Comparison of ENCODE assay signal across 9 cellular contexts in genomic region chr1:9293241-9293511, GRCh38. TPM values are rescaled to one million over a fixed set of nuclear protein-coding genes. Genes with fewer than 3 reads are reported as not detected.
DNase-seq lines count a peak whose midpoint lies in the region; ATAC-seq, FAIRE-seq and TF ChIP-seq lines count a peak whose summit lies in the region.
"Had no signal": no experiment of that assay in that cellular context is flagged by ENCODE, and none has a peak within 500 bp of the region (broad histone marks: within the 10 kb centered on the region; RNA-seq: fewer than 3 reads in every experiment).

No MANE protein-coding gene starts in this region.

- peak overlapping the region; percentile 75 for H3K4me2 ChIP-seq in mesenchymal stem cell (ENCODE audit: low read length, poor library complexity, severe bottlenecking)

- H3K9me3 Mint-ChIP-seq in MCF 10A (ENCODE audit: unreplicated experiment), result no peaks in the 10 kb centered on the region

- no TSS peak for BruUV-seq in MCF 10A (replicated peaks; lab: Mats Ljungman, UMichigan)

- H3K27ac Mint-ChIP-seq in MCF 10A (ENCODE audit: low read depth, unreplicated experiment), result no peak overlapping the region

- no peak overlapping the region for H2BK12ac ChIP-seq in mesenchymal stem cell (ENCODE audit: low read length in 2 of 2)

- peak overlapping the region; percentile 66 to 99 for H3K18ac ChIP-seq in mesenchymal stem cell (ENCODE audit: low read depth in 1 of 2, low read length in 2 of 2)

- no peak overlapping the region for H2BK5ac ChIP-seq in mesenchymal stem cell (ENCODE audit: low read depth, low read length, poor library complexity, severe bottlenecking)

- H4K91ac ChIP-seq in mesenchymal stem cell (ENCODE audit: low read length), result no peak overlapping the region

- intact Hi-C loops in breast epithelium (cut with DNase I; ENCODE audit: low total_unique reads), result no loop called here
- intact Hi-C loops in MCF 10A (cut with micrococcal nuclease), result loop anchor here (5.0 to 10.0 kb wide), 2 partner anchors 62 to 179 kb away; no protein-coding TSS in a partner anchor
- intact Hi-C loops in uterus (cut with DNase I; ENCODE audit: low total_unique reads), result no loop called here

- H2BK120ac ChIP-seq in mesenchymal stem cell (ENCODE audit: low read depth, low read length), result peak overlapping the region; percentile 59

- H2BK15ac ChIP-seq in mesenchymal stem cell (ENCODE audit: low read depth, poor library complexity, severe bottlenecking), result peak overlapping the region; percentile 88

- no peak for FAIRE-seq in bronchial epithelial cell (lab: Jason Lieb, UNC)
- FAIRE-seq: islet of Langerhans had no signal

- H3K14ac ChIP-seq in mesenchymal stem cell (ENCODE audit: low read length in 2 of 2), result no peak overlapping the region

- 0% methylated on average over 19 of the region's 38 CpGs for WGBS in mesenchymal stem cell

- H3K9ac ChIP-seq in mesenchymal stem cell (ENCODE audit: low read length), result peak overlapping the region; percentile 95

- no peak overlapping the region for H2AFZ ChIP-seq in mesenchymal stem cell (ENCODE audit: low read depth, low read length)

- no peaks in the 10 kb centered on the region for H3K4me1 Mint-ChIP-seq in MCF 10A (ENCODE audit: insufficient read depth, unreplicated experiment)

- DNase-seq in breast epithelium (ENCODE audit: low spot score in 2 of 2) (no peak), MCF 10A (ENCODE audit: unreplicated experiment) (no peak), bronchial epithelial cell (ENCODE audit: low read depth) (no peak), mesenchymal stem cell (no peak), uterus (no peak), amygdala (lab: John Stamatoyannopoulos, UW) (no peak), medulla oblongata (ENCODE audit: extremely low spot score) (no peak)

- CTCF ChIA-PET in MCF 10A (lab: Yijun Ruan, JAX), result no interaction called here

- H3K9me3 ChIP-seq in breast epithelium (peaks cover 1 to 10% of the 10 kb centered on the region in 2 donors), mesenchymal stem cell (ENCODE audit: control insufficient read depth, low read length) (peaks cover 1% of the 10 kb centered on the region), uterus (peaks cover 0 to 9% of the 10 kb centered on the region in 2 donors)

- no peaks in the 10 kb centered on the region for H3K27me3 Mint-ChIP-seq in MCF 10A (ENCODE audit: insufficient read depth, unreplicated experiment)

- H3K4ac ChIP-seq in mesenchymal stem cell (ENCODE audit: low read depth in 1 of 2, low read length in 2 of 2), result peak overlapping the region in 1 of 2 experiments; percentile 95

- H2AK5ac ChIP-seq in mesenchymal stem cell (ENCODE audit: low read length, severe bottlenecking), result no peak overlapping the region

- H3K4me1 ChIP-seq in breast epithelium (peaks cover 0 to 3% of the 10 kb centered on the region in 2 donors), mesenchymal stem cell (ENCODE audit: control insufficient read depth, insufficient read depth, low read depth, low read length) (peaks cover 27% of the 10 kb centered on the region), uterus (peaks cover 0 to 20% of the 10 kb centered on the region in 2 donors)

- H3K79me1 ChIP-seq in mesenchymal stem cell (replicated peaks; ENCODE audit: low read length, poor library complexity, severe bottlenecking), result no peaks in the 10 kb centered on the region

- POLR2A ChIA-PET in MCF 10A (lab: Yijun Ruan, JAX), result no interaction called here

- H3K4me3 ChIP-seq in breast epithelium, result peak overlapping the region; percentile 80 to 98 (median 90)
- peak overlapping the region; percentile 51 for H3K4me3 ChIP-seq in bronchial epithelial cell (ENCODE audit: low read depth, low read length)
- peak overlapping the region; percentile 89 to 100 for H3K4me3 ChIP-seq in mesenchymal stem cell (ENCODE audit: insufficient read depth in 1 of 2, low read depth in 1 of 2, low read length in 2 of 2)
- peak overlapping the region; percentile 88 to 94 for H3K4me3 ChIP-seq in uterus

- no peak overlapping the region for H4K8ac ChIP-seq in mesenchymal stem cell (ENCODE audit: low read length)

- H3K36me3 ChIP-seq in breast epithelium (no peaks in the 10 kb centered on the region), bronchial epithelial cell (ENCODE audit: control insufficient read depth, insufficient read depth, low read length) (peaks cover 4% of the 10 kb centered on the region), mesenchymal stem cell (ENCODE audit: control insufficient read depth in 1 of 2, insufficient read depth in 2 of 2, low read depth in 1 of 2, low read length in 2 of 2) (peaks cover 5 to 18% of the 10 kb centered on the region in 2 experiments), uterus (no peaks in the 10 kb centered on the region)

- TF ChIP-seq POLR2A in breast epithelium (IDR thresholded peaks at IDR 0.05), result no peak
- TF ChIP-seq POLR2A in uterus (IDR thresholded peaks at IDR 0.05), result no peak

- H3K27me3 ChIP-seq in breast epithelium (no peaks in the 10 kb centered on the region), bronchial epithelial cell (ENCODE audit: control insufficient read depth, insufficient read depth, low read length) (no peaks in the 10 kb centered on the region), mesenchymal stem cell (ENCODE audit: control insufficient read depth in 1 of 2, insufficient read depth in 1 of 2, low read length in 2 of 2) (no peaks in the 10 kb centered on the region), uterus (no peaks in the 10 kb centered on the region)

- no peak for ATAC-seq in HG03159 (IDR thresholded peaks at IDR 0.05; ENCODE audit: unreplicated experiment)

- no peak overlapping the region for H3K4me3 Mint-ChIP-seq in MCF 10A (ENCODE audit: unreplicated experiment)

- no peak overlapping the region for H3K23ac ChIP-seq in mesenchymal stem cell (ENCODE audit: low read length in 2 of 2)

- H3K27ac ChIP-seq in breast epithelium (peak overlapping the region; percentile 92 to 94), mesenchymal stem cell (ENCODE audit: low read length, poor library complexity, severe bottlenecking) (no peak overlapping the region), uterus (peak overlapping the region; percentile 95)

- no peaks in the 10 kb centered on the region for H3K36me3 Mint-ChIP-seq in MCF 10A (ENCODE audit: insufficient read depth, unreplicated experiment)

- TF ChIP-seq CTCF in breast epithelium (IDR thresholded peaks at IDR 0.05) (no peak), MCF 10A (IDR thresholded peaks at IDR 0.05; ENCODE audit: unreplicated experiment) (no peak), bronchial epithelial cell (IDR thresholded peaks at IDR 0.05; ENCODE audit: insufficient read depth, low read length, severe bottlenecking) (no peak), uterus (IDR thresholded peaks at IDR 0.05) (no peak)

RNA-seq across cellular contexts. Expression of gene SPSB1, which starts 0.5 kb away (rescaled TPM):
- total RNA-seq in breast epithelium (10 to 100 TPM; 30.6 to 52.5 (median 34.4) TPM), MCF 10A (2022) (8.2 and 16.2 TPM in 2 replicates), bronchial epithelial cell (17.6 and 28.9 TPM in 2 replicates), uterus (10 to 100 TPM; 12.3 to 29.6 (median 20.7) TPM)
- 34.8 TPM for polyA plus RNA-seq in mesenchymal stem cell (2013, experiment 1 of 2)
- 35.0 TPM for polyA plus RNA-seq in mesenchymal stem cell (2013, experiment 2 of 2)

RNA-seq across cellular contexts. Expression of gene H6PD, which starts 58.6 kb away (rescaled TPM):
- total RNA-seq in breast epithelium (10 to 100 TPM; 46.4 to 77.4 (median 49.5) TPM), MCF 10A (2022) (23.6 and 28.7 TPM in 2 replicates), bronchial epithelial cell (5.5 and 9.9 TPM in 2 replicates), uterus (100 to 1,000 TPM in 1 of 4 donors, 10 to 100 TPM in 3; 28.4 to 107 (median 49.7) TPM)
- 30.1 TPM for polyA plus RNA-seq in mesenchymal stem cell (2013, experiment 1 of 2)
- 29.4 TPM for polyA plus RNA-seq in mesenchymal stem cell (2013, experiment 2 of 2)
